1 cellular context compared by ENCODE assay signal in the genomic region with DNA sequence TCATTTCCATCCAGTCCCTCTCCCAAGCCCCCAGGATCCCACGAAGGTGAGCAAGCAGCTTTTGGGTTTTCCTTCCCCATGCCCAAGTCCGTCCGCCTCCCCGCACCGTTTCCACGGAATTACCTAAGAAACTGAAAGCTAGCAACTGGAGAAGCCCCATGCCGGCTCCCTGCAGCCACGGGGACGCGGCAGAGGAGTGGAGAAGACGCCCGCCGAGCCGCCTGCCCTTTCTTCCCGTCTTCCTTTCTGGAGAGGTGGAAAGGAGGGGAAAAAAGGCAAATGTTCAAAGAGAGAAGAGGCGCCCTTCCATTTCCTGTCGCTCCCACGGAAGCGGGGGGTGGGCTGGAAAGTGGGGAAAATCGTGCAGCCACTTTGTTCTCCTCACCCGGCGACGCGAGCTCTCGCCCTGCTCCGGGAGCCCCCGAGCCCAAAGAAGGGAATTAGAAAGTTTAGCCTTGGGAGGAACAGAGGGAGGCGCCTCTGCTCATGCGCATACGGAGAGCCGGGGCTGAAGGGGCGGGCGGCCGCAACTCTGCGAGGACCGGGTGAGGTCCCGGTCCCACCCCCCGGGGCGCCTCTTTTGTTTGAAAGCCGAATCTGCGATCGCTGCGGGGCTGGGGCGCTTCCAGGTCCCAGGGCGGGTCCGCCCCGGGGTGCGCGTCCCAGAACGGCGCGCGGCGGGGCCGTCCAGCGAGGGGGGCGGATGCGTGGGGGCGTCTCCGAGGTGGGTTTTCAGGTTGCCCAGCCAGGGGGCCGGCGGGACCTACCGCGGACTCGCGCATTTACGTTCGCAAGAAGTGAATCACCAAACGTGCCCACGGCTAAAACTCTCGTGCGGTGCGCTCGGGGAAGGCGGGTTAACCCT.
TF ChIP-seq lines count a peak whose summit lies in the region.

A gene (minus strand): TSS at position 436 of the 865 bp plus-strand sequence. CDS start 276 bp downstream, at position 160.

TF ChIP-seq in GM23338, 12 proteins besides CTCF, POLR2A, EP300 and RAD21 (continued from another document):
- TF ChIP-seq, protein P1, sequence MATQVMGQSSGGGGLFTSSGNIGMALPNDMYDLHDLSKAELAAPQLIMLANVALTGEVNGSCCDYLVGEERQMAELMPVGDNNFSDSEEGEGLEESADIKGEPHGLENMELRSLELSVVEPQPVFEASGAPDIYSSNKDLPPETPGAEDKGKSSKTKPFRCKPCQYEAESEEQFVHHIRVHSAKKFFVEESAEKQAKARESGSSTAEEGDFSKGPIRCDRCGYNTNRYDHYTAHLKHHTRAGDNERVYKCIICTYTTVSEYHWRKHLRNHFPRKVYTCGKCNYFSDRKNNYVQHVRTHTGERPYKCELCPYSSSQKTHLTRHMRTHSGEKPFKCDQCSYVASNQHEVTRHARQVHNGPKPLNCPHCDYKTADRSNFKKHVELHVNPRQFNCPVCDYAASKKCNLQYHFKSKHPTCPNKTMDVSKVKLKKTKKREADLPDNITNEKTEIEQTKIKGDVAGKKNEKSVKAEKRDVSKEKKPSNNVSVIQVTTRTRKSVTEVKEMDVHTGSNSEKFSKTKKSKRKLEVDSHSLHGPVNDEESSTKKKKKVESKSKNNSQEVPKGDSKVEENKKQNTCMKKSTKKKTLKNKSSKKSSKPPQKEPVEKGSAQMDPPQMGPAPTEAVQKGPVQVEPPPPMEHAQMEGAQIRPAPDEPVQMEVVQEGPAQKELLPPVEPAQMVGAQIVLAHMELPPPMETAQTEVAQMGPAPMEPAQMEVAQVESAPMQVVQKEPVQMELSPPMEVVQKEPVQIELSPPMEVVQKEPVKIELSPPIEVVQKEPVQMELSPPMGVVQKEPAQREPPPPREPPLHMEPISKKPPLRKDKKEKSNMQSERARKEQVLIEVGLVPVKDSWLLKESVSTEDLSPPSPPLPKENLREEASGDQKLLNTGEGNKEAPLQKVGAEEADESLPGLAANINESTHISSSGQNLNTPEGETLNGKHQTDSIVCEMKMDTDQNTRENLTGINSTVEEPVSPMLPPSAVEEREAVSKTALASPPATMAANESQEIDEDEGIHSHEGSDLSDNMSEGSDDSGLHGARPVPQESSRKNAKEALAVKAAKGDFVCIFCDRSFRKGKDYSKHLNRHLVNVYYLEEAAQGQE (IDR thresholded peaks at IDR 0.05; ENCODE audit: unreplicated experiment): no peak
